ENCODE assay signal across 24 cellular contexts in genomic region chr2:141869572-141869971, GRCh38.
"Had no signal": no experiment of that assay in that cellular context is flagged by ENCODE, and none has a peak within 500 bp of the region (broad histone marks: within the 10 kb centered on the region; RNA-seq: fewer than 3 reads in every experiment).

No MANE protein-coding gene starts in this region.

- H3K4me1 Mint-ChIP-seq: mesothelial cell of epicardium, naive B cell had no signal

- DNase-seq: dermis blood vessel endothelial cell; dorsolateral prefrontal cortex; effector CD4-positive, alpha-beta T cell; effector memory CD4-positive, alpha-beta T cell; foreskin keratinocyte; gastrocnemius medialis; glutamatergic neuron; head of caudate nucleus; heart right ventricle; hippocampal formation; left cardiac atrium; left lung; left ventricle myocardium superior; lower lobe of right lung; mesenchymal stem cell; mucosa of descending colon; naive B cell had no signal

- H3K27me3 ChIP-seq: dorsolateral prefrontal cortex, esophagus muscularis mucosa, foreskin keratinocyte, gastrocnemius medialis, heart right ventricle, left lung had no signal

- H3K27me3 Mint-ChIP-seq: naive B cell had no signal

- H3K36me3 Mint-ChIP-seq: naive B cell had no signal

- H3K4me1 ChIP-seq: esophagus muscularis mucosa, foreskin keratinocyte, gastrocnemius medialis, heart right ventricle, left lung, lower lobe of right lung had no signal

- ATAC-seq: foreskin keratinocyte, gastrocnemius medialis, heart right ventricle, left cardiac atrium, left lung, left ventricle myocardium superior, lower lobe of right lung, mucosa of descending colon had no signal

- H3K27ac ChIP-seq: coronary artery, dorsolateral prefrontal cortex, esophagus muscularis mucosa, foreskin keratinocyte, gastrocnemius medialis, heart right ventricle, left lung, lower lobe of right lung had no signal

- FAIRE-seq: colon, endothelial cell of umbilical vein, islet of Langerhans, keratinocyte had no signal

- H3K36me3 ChIP-seq: esophagus muscularis mucosa, gastrocnemius medialis, heart right ventricle, left lung, lower lobe of right lung had no signal

- H3K4me3 ChIP-seq: coronary artery, dorsolateral prefrontal cortex, esophagus muscularis mucosa, gastrocnemius medialis, heart right ventricle, left lung, lower lobe of right lung, mucosa of descending colon had no signal

- H3K27ac Mint-ChIP-seq: mesothelial cell of epicardium, naive B cell had no signal

- H3K4me3 Mint-ChIP-seq: mesothelial cell of epicardium, naive B cell had no signal
